Comparison of ENCODE assay signal across 8 cellular contexts in genomic region chr1:201955009-201955749, GRCh38. TPM values are rescaled to one million over a fixed set of nuclear protein-coding genes. Genes with fewer than 3 reads are reported as not detected.
DNase-seq lines count a peak whose midpoint lies in the region; ATAC-seq and TF ChIP-seq lines count a peak whose summit lies in the region.

Gene TIMM17A, plus strand, starts transcription at chr1:201955503. Its CDS starts 24 bp downstream, at chr1:201955527.

- H3K27me3 Mint-ChIP-seq in chondrocyte (ENCODE audit: low read depth), result no peaks in the 10 kb centered on the region

- H3K27ac Mint-ChIP-seq in chondrocyte (ENCODE audit: unreplicated experiment), result peak within 1 kb of the TSS; percentile 100

- H3K4me3 Mint-ChIP-seq in chondrocyte (ENCODE audit: unreplicated experiment), result peak within 1 kb of the TSS; percentile 92

- TF ChIP-seq CTCF in chondrocyte (IDR thresholded peaks at IDR 0.05), result no peak
- TF ChIP-seq CTCF in kidney epithelial cell (IDR thresholded peaks at IDR 0.05; ENCODE audit: insufficient read depth, low read length, poor library complexity, severe bottlenecking), result no peak

- peak; percentile 97 for TF ChIP-seq POLR2A in GM19193 (IDR thresholded peaks at IDR 0.05; ENCODE audit: extremely low read depth, insufficient read depth, insufficient read length)

- H3K36me3 Mint-ChIP-seq in chondrocyte (ENCODE audit: low read depth), result peaks cover 5% of the 10 kb centered on the region

- peak within 1 kb of the TSS; percentile 88 for H3K4me3 ChIP-seq in kidney epithelial cell (ENCODE audit: low read depth, low read length)

- no peaks in the 10 kb centered on the region for H3K27me3 ChIP-seq in kidney epithelial cell (ENCODE audit: control insufficient read depth, insufficient read depth, low read length)

- H3K36me3 ChIP-seq in kidney epithelial cell (ENCODE audit: control insufficient read depth, insufficient read depth, low read length), result no peaks in the 10 kb centered on the region

- no peaks in the 10 kb centered on the region for H3K9me3 Mint-ChIP-seq in chondrocyte (ENCODE audit: low read depth)

- peak; percentile 94 to 96 for DNase-seq in AML-193 (lab: John Stamatoyannopoulos, UW)
- peak; percentile 94 for DNase-seq in NCI-H510A treated with DMSO at 0.1 percent for 48 hours (lab: John Stamatoyannopoulos, UW)
- DNase-seq in activated CD4-positive, alpha-beta T cell treated with anti-CD3 and anti-CD28 coated beads for 24 hours (ENCODE audit: low read depth in 2 of 2), result peak; percentile 86 to 90
- peak; percentile 98 for DNase-seq in chondrocyte (ENCODE audit: low spot score)
- DNase-seq in kidney epithelial cell (ENCODE audit: low read depth), result peak; percentile 93
- DNase-seq in stimulated activated CD4-positive, alpha-beta T cell treated with anti-CD3 and anti-CD28 coated beads, Interleukin-15, amount 100 ng/mL, for 48 hours (ENCODE audit: low read depth in 2 of 2), result peak; percentile 89 to 93

- peaks cover 25% of the 10 kb centered on the region for H3K4me1 Mint-ChIP-seq in chondrocyte (ENCODE audit: low read depth)

- peak; percentile 100 for ATAC-seq in HG03439 (IDR thresholded peaks at IDR 0.05; ENCODE audit: unreplicated experiment)

RNA-seq across cellular contexts. Expression of gene TIMM17A, which starts in this region (rescaled TPM):
- total RNA-seq in chondrocyte, result 62.5 to 69.6 TPM (median 68.5 TPM) in 3 replicates
- total RNA-seq in kidney epithelial cell, result 41.2 and 47.2 TPM in 2 replicates

Comparison
In these comparisons a context has a peak if more than half of its experiments do, and no peak if none do; other contexts are left out.
1. Peak in every context shown above with its lines: DNase-seq, ATAC-seq and H3K4me3 ChIP-seq.